Comparison of ENCODE assay signal across 8 cellular contexts in genomic region chr3:10249833-10250232, GRCh38. TPM values are rescaled to one million over a fixed set of nuclear protein-coding genes. Genes with fewer than 3 reads are reported as not detected.
DNase-seq lines count a peak whose midpoint lies in the region; ATAC-seq and TF ChIP-seq lines count a peak whose summit lies in the region.

No MANE protein-coding gene starts in this region.

- WGBS in GM23248 (ENCODE audit: low coverage in 1 of 2, low lambda C conversion rate in 2 of 2, missing lambda C conversion rate in 2 of 2), 2 experiments, result 16 to 19% methylated on average over 3 of the region's 3 CpGs
- 36% methylated on average over 3 of the region's 3 CpGs for WGBS in right cardiac atrium

- intact Hi-C loops in right cardiac atrium (cut with DNase I), result no loop called here

- no peaks in the 10 kb centered on the region for H3K9me3 ChIP-seq in GM23248 (ENCODE audit: low read depth)
- H3K9me3 ChIP-seq in right cardiac atrium (ENCODE audit: control insufficient read depth, low read length), result no peaks in the 10 kb centered on the region
- H3K9me3 ChIP-seq in skeletal muscle tissue (ENCODE audit: control insufficient read depth in 3 of 3, low read length in 3 of 3), result no peaks in the 10 kb centered on the region

- ATAC-seq in right cardiac atrium, result no peak
- no peak for ATAC-seq in GM19351 (IDR thresholded peaks at IDR 0.05; ENCODE audit: unreplicated experiment)

- H3K27ac ChIP-seq in GM23248 (peak overlapping the region; percentile 72), VCaP (peak overlapping the region; percentile 87), right cardiac atrium (ENCODE audit: low read length) (no peak overlapping the region), skeletal muscle tissue (ENCODE audit: low read depth, low read length) (no peak overlapping the region)

- DNase-seq in GM23248 (peak; percentile 61), right cardiac atrium (no peak), NCI-H128 (lab: John Stamatoyannopoulos, UW; ENCODE audit: unreplicated experiment) (no peak), MV-4-11 (lab: John Stamatoyannopoulos, UW) (no peak)
- DNase-seq in activated CD4-positive, CD25-positive, alpha-beta regulatory T cell (lab: John Stamatoyannopoulos, UW), result no peak

- H3K4me1 ChIP-seq in GM23248 (ENCODE audit: insufficient read depth) (peaks cover 12% of the 10 kb centered on the region), right cardiac atrium (ENCODE audit: control insufficient read depth, insufficient read depth, low read length) (no peaks in the 10 kb centered on the region), skeletal muscle tissue (ENCODE audit: control insufficient read depth in 3 of 3, insufficient read depth in 3 of 3, low read length in 3 of 3) (peaks cover 16 to 28% (median 18%) of the 10 kb centered on the region in 3 donors)

- H3K36me3 ChIP-seq in GM23248 (ENCODE audit: low read depth) (0 out of 2 replicates have a peak, but pooled peaks cover 7% of the 10 kb centered on the region), skeletal muscle tissue (ENCODE audit: control insufficient read depth in 3 of 3, insufficient read depth in 3 of 3, low read length in 3 of 3) (peaks cover 15 to 26% (median 18%) of the 10 kb centered on the region in 3 donors)

- H3K4me3 ChIP-seq in GM23248 (peak overlapping the region; percentile 83), right cardiac atrium (ENCODE audit: low read length) (peak overlapping the region; percentile 96), skeletal muscle tissue (ENCODE audit: low read length in 3 of 3) (peak overlapping the region; percentile 92 to 96 (median 93))

- in situ Hi-C loops in GM23248 (cut with MboI), result no loop called here

- H3K9ac ChIP-seq in GM23248 (peak overlapping the region; percentile 91), skeletal muscle tissue (ENCODE audit: low read depth in 1 of 3, low read length in 3 of 3) (peak overlapping the region; percentile 87 to 91 (median 88))

- H4K20me1 ChIP-seq in GM23248 (ENCODE audit: insufficient read depth), result peaks cover 3% of the 10 kb centered on the region; the same call in 1 of the 2 replicates

- no peaks in the 10 kb centered on the region for H3F3A ChIP-seq in GM23248 (ENCODE audit: insufficient read depth)

- H3K4me2 ChIP-seq in GM23248 (ENCODE audit: unreplicated experiment), result peak overlapping the region; percentile 98

- H3K9me2 ChIP-seq in GM23248 (ENCODE audit: insufficient read depth), result no peaks in the 10 kb centered on the region

- H3K27me3 ChIP-seq in GM23248 (replicated peaks; ENCODE audit: insufficient read depth) (no peaks in the 10 kb centered on the region), right cardiac atrium (ENCODE audit: control insufficient read depth, insufficient read depth) (no peaks in the 10 kb centered on the region), skeletal muscle tissue (ENCODE audit: control insufficient read depth in 3 of 3, insufficient read depth in 3 of 3, low read length in 3 of 3) (no peaks in the 10 kb centered on the region)

- peaks cover 63% of the 10 kb centered on the region for H3K79me2 ChIP-seq in GM23248 (ENCODE audit: insufficient read depth)

- peak overlapping the region; percentile 86 for H2AFZ ChIP-seq in GM23248

- TF ChIP-seq CTCF in VCaP (conservative IDR thresholded peaks at IDR 0.05), result no peak

RNA-seq across cellular contexts. Expression of gene TATDN2, which starts 1.6 kb away (rescaled TPM):
- 8.4 and 10.1 TPM in 2 replicates for total RNA-seq in GM23248 (2014; rRNA removed; shearing (Covaris generic))
- polyA plus RNA-seq in GM23248 (2016; fragmentation: Nextera tagmentation; extraction: Ambion mirVana) (4.6 and 4.9 TPM in 2 replicates), right cardiac atrium (13.6 TPM)
- total RNA-seq in right cardiac atrium (10 to 100 TPM; 19.1 to 25.6 (median 21.9) TPM), skeletal muscle tissue (13.6 TPM)

RNA-seq across cellular contexts. Expression of gene GHRL, which starts 42.9 kb away (rescaled TPM):
- not detected in 2 replicates for total RNA-seq in GM23248 (2014; rRNA removed; shearing (Covaris generic))
- polyA plus RNA-seq in GM23248 (2016; fragmentation: Nextera tagmentation; extraction: Ambion mirVana), result 0.71 TPM in 1 of 2 replicates, not detected in the other
- not detected for total RNA-seq in right cardiac atrium
- polyA plus RNA-seq in right cardiac atrium, result 0.25 TPM
- 0.52 TPM for total RNA-seq in skeletal muscle tissue

Comparison
In these comparisons a context has a peak if more than half of its experiments do, and no peak if none do; other contexts are left out.
1. H3K27ac ChIP-seq: peak in GM23248 (single experiment) and VCaP (single experiment); none in right cardiac atrium (single experiment) and skeletal muscle tissue (single experiment).
2. Peak in every context shown above with its lines, with median percentiles within 50 percentile points of each other: H3K4me3 ChIP-seq.